ENCODE assay signal across 1 cellular context in the genomic region with DNA sequence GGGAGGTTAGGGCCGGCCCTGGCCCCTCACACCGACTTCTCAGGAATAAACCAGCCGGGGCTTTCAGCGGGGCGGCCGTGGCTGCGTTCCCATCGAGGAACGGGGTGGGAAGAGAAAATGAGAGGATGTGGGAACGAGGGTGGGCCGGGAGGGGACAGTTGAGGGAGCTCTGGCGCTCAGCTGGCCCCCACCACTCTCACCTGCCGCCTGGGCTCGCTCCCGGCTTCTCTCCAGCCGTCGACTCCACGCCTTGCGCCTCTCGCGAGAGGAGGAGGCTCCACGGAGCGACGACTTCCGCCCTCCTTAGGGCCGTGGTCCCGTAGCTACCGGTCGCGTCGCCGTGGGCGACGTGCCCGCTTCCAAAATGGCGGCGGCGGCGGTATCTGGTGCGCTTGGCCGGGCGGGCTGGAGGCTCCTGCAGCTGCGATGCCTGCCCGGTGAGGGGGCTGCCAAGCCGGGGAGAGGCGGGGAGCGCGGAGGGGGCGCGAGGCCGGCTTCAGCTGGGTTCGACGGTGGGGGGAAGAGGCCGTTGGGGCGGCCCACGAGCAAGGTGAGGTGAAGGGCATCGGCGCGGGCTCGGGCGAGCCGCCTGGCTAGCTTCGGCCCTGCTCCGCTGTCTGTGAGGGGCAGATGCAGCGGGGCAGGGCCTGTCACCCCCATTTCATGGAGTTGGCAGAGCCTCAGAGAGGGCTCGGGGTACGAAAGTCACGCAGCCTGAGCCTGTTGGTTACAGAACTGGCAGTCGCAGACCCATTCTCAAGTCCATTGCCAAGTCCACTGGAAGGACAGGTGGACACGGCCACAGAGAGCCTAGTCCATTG.
A peak's percentile ranks its signal among the peaks of the same experiment; 100 is the strongest.
TF ChIP-seq lines count a peak whose summit lies in the region.

Gene CIAPIN1, minus strand, starts transcription at position 244 of the 821 bp plus-strand sequence. CDS start 6,457 bp downstream, outside the sequence.
Gene COQ9, plus strand, starts transcription at position 338 of the 821 bp plus-strand sequence. Its CDS starts 27 bp downstream, at position 365.

TF ChIP-seq in K562, 482 proteins besides CTCF, POLR2A, EP300 and RAD21 (continued from another document and continues in another):
- TF ChIP-seq GMEB1 (CRISPR knock-in tag; IDR thresholded peaks at IDR 0.05) (peak; percentile 99), ASH1L (IDR thresholded peaks at IDR 0.05; ENCODE audit: borderline replicate concordance, low read depth, partially characterized antibody) (no peak), RFX5 (IDR thresholded peaks at IDR 0.05; ENCODE audit: low read depth, low read length) (no peak), MAFK (IDR thresholded peaks at IDR 0.05; ENCODE audit: low read length) (no peak), NRF1 (conservative IDR thresholded peaks at IDR 0.05 in 1 of 2, IDR thresholded peaks at IDR 0.05 in 1 of 2) (peak; percentile 47 to 50), TCFL5 (CRISPR knock-in tag; conservative IDR thresholded peaks at IDR 0.05) (no peak), ZHX1 (conservative IDR thresholded peaks at IDR 0.05; ENCODE audit: low read length) (peak; percentile 96), RAD51 (IDR thresholded peaks at IDR 0.05; ENCODE audit: borderline replicate concordance, low read depth) (no peak), MAFG (tag; conservative IDR thresholded peaks at IDR 0.05) (no peak), PRMT5 (CRISPR knock-in tag; IDR thresholded peaks at IDR 0.05) (no peak; the same call in 1 of the 2 replicates), JUND (IDR thresholded peaks at IDR 0.05; ENCODE audit: borderline replicate concordance, low read depth, low read length) (0 out of 2 replicates have a peak, but pooled peaks have one; percentile 54), JUND (tag; IDR thresholded peaks at IDR 0.05; ENCODE audit: borderline replicate concordance, low read depth, low read length) (no peak; the same call in 2 of the 3 replicates), E4F1 (CRISPR knock-in tag; IDR thresholded peaks at IDR 0.05; ENCODE audit: borderline replicate concordance) (no peak), CBX2 (IDR thresholded peaks at IDR 0.05; ENCODE audit: insufficient read depth, low read length, poor library complexity, severe bottlenecking) (no peak), NR2F6 (CRISPR knock-in tag; IDR thresholded peaks at IDR 0.05) (no peak), WHSC1 (IDR thresholded peaks at IDR 0.05; ENCODE audit: low read length) (no peak), MCM3 (IDR thresholded peaks at IDR 0.05) (no peak), BHLHE40 (IDR thresholded peaks at IDR 0.05; ENCODE audit: low read length) (no peak; the same call in 1 of the 2 replicates), ZNF79 (CRISPR knock-in tag; IDR thresholded peaks at IDR 0.05; ENCODE audit: low read depth) (no peak), ZBTB7A (IDR thresholded peaks at IDR 0.05; ENCODE audit: borderline replicate concordance, control insufficient read depth, low read depth, low read length) (no peak), NFATC3 (IDR thresholded peaks at IDR 0.05) (no peak), GTF2F1 (IDR thresholded peaks at IDR 0.05; ENCODE audit: low read depth, low read length) (no peak), CCAR2 (IDR thresholded peaks at IDR 0.05; ENCODE audit: low read depth, low read length) (no peak), STAT5A (IDR thresholded peaks at IDR 0.05; ENCODE audit: borderline replicate concordance, low read length) (no peak), POU5F1 (IDR thresholded peaks at IDR 0.05; ENCODE audit: borderline replicate concordance, low read depth, low read length, partially characterized antibody) (no peak), FIP1L1 (IDR thresholded peaks at IDR 0.05; ENCODE audit: low read depth, low read length, poor library complexity, severe bottlenecking) (peak; percentile 34), NFIC (IDR thresholded peaks at IDR 0.05) (peak; percentile 69), ZNF780A (CRISPR knock-in tag; IDR thresholded peaks at IDR 0.05) (no peak), ZNF197 (CRISPR knock-in tag; IDR thresholded peaks at IDR 0.05; ENCODE audit: low read depth) (peak; percentile 70; the same call in 1 of the 2 replicates), CHD2 (IDR thresholded peaks at IDR 0.05; ENCODE audit: low read depth, low read length) (peak; percentile 99), ARID1B (IDR thresholded peaks at IDR 0.05) (no peak), SNIP1 (IDR thresholded peaks at IDR 0.05; ENCODE audit: low read depth) (no peak), TAF15 (IDR thresholded peaks at IDR 0.05; ENCODE audit: low read depth, low read length) (no peak), RFX1 (IDR thresholded peaks at IDR 0.05) (peak; percentile 77), CBX1 (IDR thresholded peaks at IDR 0.05; ENCODE audit: low read depth) (peak; percentile 78), ZC3H11A (IDR thresholded peaks at IDR 0.05; ENCODE audit: low read depth, low read length) (no peak), ZC3H8 (IDR thresholded peaks at IDR 0.05) (no peak), ZNF75A (CRISPR knock-in tag; IDR thresholded peaks at IDR 0.05) (no peak), TFAM (CRISPR knock-in tag; conservative IDR thresholded peaks at IDR 0.05) (no peak), LEF1 (IDR thresholded peaks at IDR 0.05) (no peak), BRCA1 (IDR thresholded peaks at IDR 0.05) (no peak), BRCA1 (CRISPR knock-in tag; IDR thresholded peaks at IDR 0.05) (no peak), MCM5 (IDR thresholded peaks at IDR 0.05; ENCODE audit: low read depth) (no peak), ZNF224 (CRISPR knock-in tag; IDR thresholded peaks at IDR 0.05) (no peak), ZNF561 (CRISPR knock-in tag; conservative IDR thresholded peaks at IDR 0.05) (no peak), NR1H2 (CRISPR knock-in tag; IDR thresholded peaks at IDR 0.05) (no peak), SMAD4 (CRISPR knock-in tag; conservative IDR thresholded peaks at IDR 0.05) (no peak), ZNF785 (CRISPR knock-in tag; IDR thresholded peaks at IDR 0.05) (no peak), BRF2 (IDR thresholded peaks at IDR 0.05; ENCODE audit: borderline replicate concordance, insufficient read depth, insufficient read length) (no peak), MEF2D (tag; conservative IDR thresholded peaks at IDR 0.05; ENCODE audit: low read depth) (no peak), COPS2 (conservative IDR thresholded peaks at IDR 0.05) (no peak), ZNF644 (tag; IDR thresholded peaks at IDR 0.05; ENCODE audit: low read depth) (no peak), SRF (CRISPR knock-in tag; IDR thresholded peaks at IDR 0.05) (peak in 1 of 2 experiments; percentile 62; a peak in 1 of 4 replicates)
- TF ChIP-seq, protein P1, sequence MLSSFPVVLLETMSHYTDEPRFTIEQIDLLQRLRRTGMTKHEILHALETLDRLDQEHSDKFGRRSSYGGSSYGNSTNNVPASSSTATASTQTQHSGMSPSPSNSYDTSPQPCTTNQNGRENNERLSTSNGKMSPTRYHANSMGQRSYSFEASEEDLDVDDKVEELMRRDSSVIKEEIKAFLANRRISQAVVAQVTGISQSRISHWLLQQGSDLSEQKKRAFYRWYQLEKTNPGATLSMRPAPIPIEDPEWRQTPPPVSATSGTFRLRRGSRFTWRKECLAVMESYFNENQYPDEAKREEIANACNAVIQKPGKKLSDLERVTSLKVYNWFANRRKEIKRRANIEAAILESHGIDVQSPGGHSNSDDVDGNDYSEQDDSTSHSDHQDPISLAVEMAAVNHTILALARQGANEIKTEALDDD (IDR thresholded peaks at IDR 0.05) = peak; percentile 60; the same call in 1 of the 2 replicates
- TF ChIP-seq, protein P2, sequence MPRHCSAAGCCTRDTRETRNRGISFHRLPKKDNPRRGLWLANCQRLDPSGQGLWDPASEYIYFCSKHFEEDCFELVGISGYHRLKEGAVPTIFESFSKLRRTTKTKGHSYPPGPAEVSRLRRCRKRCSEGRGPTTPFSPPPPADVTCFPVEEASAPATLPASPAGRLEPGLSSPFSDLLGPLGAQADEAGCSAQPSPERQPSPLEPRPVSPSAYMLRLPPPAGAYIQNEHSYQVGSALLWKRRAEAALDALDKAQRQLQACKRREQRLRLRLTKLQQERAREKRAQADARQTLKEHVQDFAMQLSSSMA (CRISPR knock-in tag; IDR thresholded peaks at IDR 0.05) = no peak; the same call in 1 of the 2 replicates
- TF ChIP-seq, protein P3, sequence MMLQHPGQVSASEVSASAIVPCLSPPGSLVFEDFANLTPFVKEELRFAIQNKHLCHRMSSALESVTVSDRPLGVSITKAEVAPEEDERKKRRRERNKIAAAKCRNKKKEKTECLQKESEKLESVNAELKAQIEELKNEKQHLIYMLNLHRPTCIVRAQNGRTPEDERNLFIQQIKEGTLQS (IDR thresholded peaks at IDR 0.05) = no peak
- TF ChIP-seq, protein P3 (CRISPR knock-in tag; conservative IDR thresholded peaks at IDR 0.05) = no peak
- TF ChIP-seq, protein P4, sequence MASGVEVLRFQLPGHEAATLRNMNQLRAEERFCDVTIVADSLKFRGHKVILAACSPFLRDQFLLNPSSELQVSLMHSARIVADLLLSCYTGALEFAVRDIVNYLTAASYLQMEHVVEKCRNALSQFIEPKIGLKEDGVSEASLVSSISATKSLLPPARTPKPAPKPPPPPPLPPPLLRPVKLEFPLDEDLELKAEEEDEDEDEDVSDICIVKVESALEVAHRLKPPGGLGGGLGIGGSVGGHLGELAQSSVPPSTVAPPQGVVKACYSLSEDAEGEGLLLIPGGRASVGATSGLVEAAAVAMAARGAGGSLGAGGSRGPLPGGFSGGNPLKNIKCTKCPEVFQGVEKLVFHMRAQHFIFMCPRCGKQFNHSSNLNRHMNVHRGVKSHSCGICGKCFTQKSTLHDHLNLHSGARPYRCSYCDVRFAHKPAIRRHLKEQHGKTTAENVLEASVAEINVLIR (CRISPR knock-in tag; IDR thresholded peaks at IDR 0.05) = peak; percentile 76
- TF ChIP-seq, protein P5, sequence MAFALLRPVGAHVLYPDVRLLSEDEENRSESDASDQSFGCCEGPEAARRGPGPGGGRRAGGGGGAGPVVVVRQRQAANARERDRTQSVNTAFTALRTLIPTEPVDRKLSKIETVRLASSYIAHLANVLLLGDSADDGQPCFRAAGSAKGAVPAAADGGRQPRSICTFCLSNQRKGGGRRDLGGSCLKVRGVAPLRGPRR (CRISPR knock-in tag; IDR thresholded peaks at IDR 0.05) = no peak
